ENCODE assay signal across 31 cellular contexts in genomic region chr21:46344219-46344915, GRCh38.
"Had no signal": no experiment of that assay in that cellular context is flagged by ENCODE, and none has a peak within 500 bp of the region (broad histone marks: within the 10 kb centered on the region; RNA-seq: fewer than 3 reads in every experiment).

No MANE protein-coding gene starts in this region.

- H3K4me1 ChIP-seq: Peyer's patch, SJCRH30 had no signal

- H3K27me3 ChIP-seq: adrenal gland, MG63, Peyer's patch, SJCRH30 had no signal

- H3K4me1 Mint-ChIP-seq: activated T-helper 17 cell treated with anti-CD3 and anti-CD28 coated beads, Interleukin-2, amount 50 U/mL, for 72 hours; brain had no signal

- H3K4me3 ChIP-seq: adrenal gland, MG63, Peyer's patch, SJCRH30, SK-N-MC had no signal

- H3K9me3 Mint-ChIP-seq: activated CD4-positive, alpha-beta T cell treated with anti-CD3 and anti-CD28 coated beads, Interleukin-2, amount 10 ng/mL, durations not matched to agents 24 days and 14 days; activated CD8-positive, alpha-beta T cell treated with anti-CD3 and anti-CD28 coated beads for 36 hours; activated naive CD4-positive, alpha-beta T cell treated with anti-CD3 and anti-CD28 coated beads for 36 hours; activated naive CD4-positive, alpha-beta T cell treated with anti-CD3 and anti-CD28 coated beads, Interleukin-2, amount 50 U/mL, for 72 hours; activated T-cell treated with anti-CD3 and anti-CD28 coated beads, Interleukin-2, amount 50 U/mL, for 72 hours; activated T-helper 17 cell treated with anti-CD3 and anti-CD28 coated beads, Interleukin-2, amount 50 U/mL, for 72 hours; T-helper 2 cell treated with Interferon-gamma antibody and Interleukin-4, amounts not matched to agents 5 μg/mL and 100 μg/mL, for 36 hours had no signal

- H3K27me3 Mint-ChIP-seq: activated CD4-positive, alpha-beta T cell treated with anti-CD3 and anti-CD28 coated beads, Interleukin-2, amount 10 ng/mL, durations not matched to agents 24 days and 14 days; activated CD8-positive, alpha-beta T cell treated with anti-CD3 and anti-CD28 coated beads for 36 hours; activated T-helper 17 cell treated with anti-CD3 and anti-CD28 coated beads, Interleukin-2, amount 50 U/mL, for 72 hours had no signal

- H3K27ac Mint-ChIP-seq: activated CD4-positive, alpha-beta T cell treated with anti-CD3 and anti-CD28 coated beads, Interleukin-2, amount 10 ng/mL, durations not matched to agents 24 days and 14 days; activated CD8-positive, alpha-beta T cell treated with anti-CD3 and anti-CD28 coated beads for 36 hours; activated naive CD4-positive, alpha-beta T cell treated with anti-CD3 and anti-CD28 coated beads for 36 hours; activated T-cell treated with anti-CD3 and anti-CD28 coated beads, Interleukin-2, amount 50 U/mL, for 72 hours; activated T-helper 17 cell treated with anti-CD3 and anti-CD28 coated beads, Interleukin-2, amount 50 U/mL, for 72 hours; brain; T-helper 2 cell treated with Interferon-gamma antibody and Interleukin-4, amounts not matched to agents 5 μg/mL and 100 μg/mL, for 36 hours had no signal

- DNase-seq: activated CD4-positive, alpha-beta T cell treated with anti-CD3 and anti-CD28 coated beads, Interleukin-2, amount 10 ng/mL, durations not matched to agents 24 days and 14 days; activated CD4-positive, alpha-beta T cell treated with anti-CD3 and anti-CD28 coated beads, Interleukin-2, amount 50 U/mL, for 4 hours; activated CD8-positive, alpha-beta T cell treated with anti-CD3 and anti-CD28 coated beads for 36 hours; activated effector memory CD4-positive, alpha-beta T cell treated with anti-CD3 and anti-CD28 coated beads, Interleukin-2, amount 50 U/mL, for 16 hours; activated naive CD4-positive, alpha-beta T cell treated with anti-CD3 and anti-CD28 coated beads for 36 hours; activated T-cell treated with anti-CD3 and anti-CD28 coated beads, Interleukin-2, amount 50 U/mL, for 1 hour; activated T-cell treated with anti-CD3 and anti-CD28 coated beads, Interleukin-2, amount 50 U/mL, for 72 hours; adrenal gland; central memory CD4-positive, alpha-beta T cell; Kasumi-1; KG1; MG63; NCI-H1048; NCI-H1436 treated with DMSO at 0.1 percent for 48 hours; NCI-H1694 treated with DMSO at 0.1 percent for 48 hours; NCI-H2029; NCI-H2171; NCI-H510A; NCI-H526; NCI-H748 treated with DMSO at 0.1 percent for 48 hours; NK-92 treated with Interleukin-12 subunit alpha and Interleukin-12 subunit beta, amount 100 ng/mL, for 24 hours; PC-3; Peyer's patch; SHP77; SJCRH30 had no signal

- H3K27ac ChIP-seq: adrenal gland, Peyer's patch, RWPE1, SJCRH30, SK-N-MC had no signal

- ATAC-seq: activated CD8-positive, alpha-beta T cell treated with anti-CD3 and anti-CD28 coated beads for 36 hours; activated naive CD4-positive, alpha-beta T cell treated with anti-CD3 and anti-CD28 coated beads, Interleukin-2, amount 50 U/mL, for 72 hours; activated T-cell treated with anti-CD3 and anti-CD28 coated beads, Interleukin-2, amount 50 U/mL, for 72 hours; activated T-helper 17 cell treated with anti-CD3 and anti-CD28 coated beads, Interleukin-2, amount 50 U/mL, for 72 hours; PC-3 had no signal

- H3K9me3 ChIP-seq: adrenal gland, MG63, Peyer's patch, SJCRH30 had no signal

- H3K4me3 Mint-ChIP-seq: activated CD4-positive, alpha-beta T cell treated with anti-CD3 and anti-CD28 coated beads, Interleukin-2, amount 10 ng/mL, durations not matched to agents 24 days and 14 days; activated CD8-positive, alpha-beta T cell treated with anti-CD3 and anti-CD28 coated beads for 36 hours; activated naive CD4-positive, alpha-beta T cell treated with anti-CD3 and anti-CD28 coated beads for 36 hours; activated T-cell treated with anti-CD3 and anti-CD28 coated beads, Interleukin-2, amount 50 U/mL, for 72 hours; activated T-helper 17 cell treated with anti-CD3 and anti-CD28 coated beads, Interleukin-2, amount 50 U/mL, for 72 hours; brain; T-helper 2 cell treated with Interferon-gamma antibody and Interleukin-4, amounts not matched to agents 5 μg/mL and 100 μg/mL, for 36 hours had no signal
